17 cellular contexts compared by ENCODE assay signal in the genomic region with DNA sequence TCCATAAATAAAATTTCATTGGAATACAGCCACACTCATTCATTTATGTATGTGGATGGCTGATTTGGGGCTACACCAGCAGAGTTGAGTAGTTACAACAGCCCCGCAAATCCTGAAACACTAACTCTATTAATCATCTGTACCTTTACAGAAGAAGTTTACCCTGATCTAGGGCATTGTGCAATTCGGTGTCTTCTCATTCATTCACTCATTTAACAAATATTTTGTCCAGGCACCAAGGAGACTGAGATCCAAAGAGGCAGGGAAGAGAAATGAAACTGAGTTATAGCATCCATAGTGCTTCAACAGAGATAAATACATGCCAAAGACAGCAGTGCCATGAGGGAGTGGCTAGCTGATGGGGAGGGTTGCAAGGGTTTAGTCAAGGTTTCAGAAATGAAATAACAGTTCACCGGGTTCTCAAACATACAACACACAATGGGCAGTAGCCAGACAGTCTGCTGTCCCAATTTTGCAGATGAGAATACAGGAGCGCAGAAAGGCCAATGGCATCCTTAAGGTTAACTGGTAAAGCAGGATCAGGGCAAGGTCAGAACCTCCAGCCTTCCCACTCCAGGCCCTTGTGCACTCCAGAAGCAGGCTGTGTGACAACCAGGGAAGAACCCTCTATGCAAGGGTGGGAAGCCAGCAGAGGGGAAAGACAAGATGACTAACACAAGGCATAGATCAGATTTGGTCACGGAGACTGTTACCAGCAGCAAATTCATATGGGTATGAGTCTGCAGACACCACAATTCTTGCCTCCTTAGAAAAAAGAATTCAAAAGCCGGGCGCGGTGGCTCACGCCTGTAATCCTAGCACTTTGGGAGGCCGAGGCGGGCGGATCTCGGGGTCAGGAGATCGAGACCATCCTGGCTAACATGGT. TPM values are rescaled to one million over a fixed set of nuclear protein-coding genes. Genes with fewer than 3 reads are reported as not detected.
"Had no signal": no experiment of that assay in that cellular context is flagged by ENCODE, and none has a peak within 500 bp of the region (broad histone marks: within the 10 kb centered on the region; RNA-seq: fewer than 3 reads in every experiment).

No MANE protein-coding gene starts in this region.

- H3K27me3 ChIP-seq: gastroesophageal sphincter, left lung, ovary had no signal

- DNase-seq: activated CD4-positive, alpha-beta T cell treated with anti-CD3 and anti-CD28 coated beads, Interleukin-2, amount 10 ng/mL, durations not matched to agents 7 days and 5 days; activated CD4-positive, CD25-positive, alpha-beta regulatory T cell; activated CD8-positive, alpha-beta memory T cell treated with anti-CD3 and anti-CD28 coated beads, Interleukin-2, amount 50 U/mL, for 48 hours; activated gamma-delta T cell treated with Interleukin-2 at 50 U/mL for 16 hours; activated naive CD8-positive, alpha-beta T cell treated with anti-CD3 and anti-CD28 coated beads for 36 hours; activated T-cell treated with anti-CD3 and anti-CD28 coated beads, Interleukin-2, amount 50 U/mL, for 72 hours; amygdala; effector memory CD4-positive, alpha-beta T cell; left lung; mucosa of descending colon; naive thymus-derived CD4-positive, alpha-beta T cell; ovary had no signal

- H3K4me3 ChIP-seq: gastroesophageal sphincter, left lung, mucosa of descending colon, ovary had no signal

- ATAC-seq: gastroesophageal sphincter; left lung; mucosa of descending colon; naive thymus-derived CD4-positive, alpha-beta T cell; stimulated activated memory B cell treated with anti-CD40 and anti-IgM and Interleukin-4, amounts not matched to agents 10 μg/mL and 1 μg/mL and 100 μg/mL, for 72 hours had no signal

- H3K27ac ChIP-seq: epithelial cell of prostate, gastroesophageal sphincter, left lung, ovary had no signal

- H3K4me1 ChIP-seq: gastroesophageal sphincter, left lung had no signal

- H3K36me3 ChIP-seq: gastroesophageal sphincter, left lung, ovary had no signal

RNA-seq across cellular contexts. Expression of gene MTNR1B, which starts 40.0 kb away (rescaled TPM):
- total RNA-seq: activated CD4-positive, alpha-beta T cell treated with anti-CD3 and anti-CD28 coated beads, Interleukin-2, amount 10 ng/mL, durations not matched to agents 7 days and 5 days; activated naive CD8-positive, alpha-beta T cell treated with anti-CD3 and anti-CD28 coated beads for 36 hours; activated T-cell treated with anti-CD3 and anti-CD28 coated beads, Interleukin-2, amount 50 U/mL, for 72 hours; cerebellum; gastroesophageal sphincter; left lung; mucosa of descending colon; naive thymus-derived CD4-positive, alpha-beta T cell; ovary had no signal
- polyA plus RNA-seq: keratinocyte; naive thymus-derived CD4-positive, alpha-beta T cell; ovary had no signal
